Comparison of ENCODE assay signal across 22 cellular contexts in genomic region chr1:244657421-244657820, GRCh38. TPM values are rescaled to one million over a fixed set of nuclear protein-coding genes. Genes with fewer than 3 reads are reported as not detected.
DNase-seq lines count a peak whose midpoint lies in the region; ATAC-seq and TF ChIP-seq lines count a peak whose summit lies in the region.
"Had no signal": no experiment of that assay in that cellular context is flagged by ENCODE, and none has a peak within 500 bp of the region (broad histone marks: within the 10 kb centered on the region; RNA-seq: fewer than 3 reads in every experiment).

No MANE protein-coding gene starts in this region.

- no peak overlapping the region for H2BK120ac ChIP-seq in trophoblast cell (ENCODE audit: insufficient read depth, low read length, poor library complexity)

- H3K27ac ChIP-seq in CD4-positive, alpha-beta T cell (ENCODE audit: low read depth, low read length), result no peak overlapping the region
- H3K27ac ChIP-seq in endodermal cell (ENCODE audit: low read depth, low read length) (no peak overlapping the region), trophoblast cell (ENCODE audit: low read depth, low read length) (no peak overlapping the region)
- H3K27ac ChIP-seq: BLaER1 treated with 17β-estradiol and CSF1 and Interleukin-3, amounts not matched to agents 10 nM and 100 nM; pancreas; uterus had no signal

- no peak overlapping the region for H3K27ac Mint-ChIP-seq in CD4-positive, alpha-beta T cell
- H3K27ac Mint-ChIP-seq in endodermal cell, result peak overlapping the region; percentile 13
- H3K27ac Mint-ChIP-seq: activated naive CD4-positive, alpha-beta T cell treated with anti-CD3 and anti-CD28 coated beads for 36 hours; nephron had no signal

- H3K79me1 ChIP-seq in trophoblast cell (ENCODE audit: low read length), result peaks cover 8% of the 10 kb centered on the region

- no peaks in the 10 kb centered on the region for H3K27me3 Mint-ChIP-seq in CD4-positive, alpha-beta T cell
- H3K27me3 Mint-ChIP-seq in endodermal cell (ENCODE audit: insufficient read depth), result no peaks in the 10 kb centered on the region

- no peak for TF ChIP-seq CTCF in CD4-positive, alpha-beta T cell (IDR thresholded peaks at IDR 0.05)
- TF ChIP-seq CTCF in endodermal cell (conservative IDR thresholded peaks at IDR 0.05), result no peak

- H3K4me1 Mint-ChIP-seq in CD4-positive, alpha-beta T cell (ENCODE audit: low read depth), result peaks cover 36% of the 10 kb centered on the region
- peaks cover 23% of the 10 kb centered on the region for H3K4me1 Mint-ChIP-seq in endodermal cell

- no peak overlapping the region for H2BK12ac ChIP-seq in trophoblast cell (ENCODE audit: low read length)

- H3K23ac ChIP-seq in trophoblast cell (ENCODE audit: low read length), result no peak overlapping the region

- H3K4me3 Mint-ChIP-seq in CD4-positive, alpha-beta T cell, result peak overlapping the region; percentile 28
- H3K4me3 Mint-ChIP-seq in endodermal cell, result no peak overlapping the region
- H3K4me3 Mint-ChIP-seq: activated naive CD4-positive, alpha-beta T cell treated with anti-CD3 and anti-CD28 coated beads for 36 hours had no signal

- H3K9ac ChIP-seq in endodermal cell (ENCODE audit: extremely low read depth, low read length, poor library complexity, severe bottlenecking), result no peak overlapping the region
- H3K9ac ChIP-seq in trophoblast cell (ENCODE audit: low read length), result no peak overlapping the region
- H3K9ac ChIP-seq: BLaER1 treated with 17β-estradiol and CSF1 and Interleukin-3, amounts not matched to agents 10 nM and 100 nM had no signal

- WGBS in endodermal cell (ENCODE audit: insufficient coverage in 1 of 2, insufficient read length in 1 of 2), 2 experiments, result 92% methylated on average over 3 of the region's 3 CpGs; no CpG with 5 or more reads in 1 of the 2 experiments
- no CpG with 5 or more reads among the region's 3 CpGs for WGBS in trophoblast cell (ENCODE audit: extremely low coverage, insufficient coverage, insufficient read length)

- no peak for DNase-seq in CD4-positive, alpha-beta T cell
- peak; percentile 77 for DNase-seq in NCI-H82 (lab: John Stamatoyannopoulos, UW)
- DNase-seq in endodermal cell, result no peak
- no peak for DNase-seq in trophoblast cell
- no peak for DNase-seq in effector CD8-positive, alpha-beta T cell (lab: John Stamatoyannopoulos, UW)
- DNase-seq in activated CD4-positive, alpha-beta T cell treated with anti-CD3 and anti-CD28 coated beads for 1 hour, result no peak
- DNase-seq in T1000 (lab: John Stamatoyannopoulos, UW), result no peak
- DNase-seq: activated CD4-positive, alpha-beta T cell treated with anti-CD3 and anti-CD28 coated beads for 48 hours; activated naive CD4-positive, alpha-beta T cell treated with anti-CD3 and anti-CD28 coated beads for 36 hours; amniotic stem cell; Calu3; dermis blood vessel endothelial cell; KG1; mucosa of descending colon; NCI-H146; NCI-H510A; NK-92 treated with Interleukin-12 subunit alpha and Interleukin-12 subunit beta, amount 100 ng/mL, for 24 hours; pancreas; uterus had no signal

- no peak overlapping the region for H4K8ac ChIP-seq in trophoblast cell (ENCODE audit: low read depth, low read length)

- CTCF ChIA-PET in CD4-positive, alpha-beta T cell (lab: Charles Lee), result interaction anchor here (0.6 kb wide), 1 partner anchor 360 kb away, joined by 3 read pairs; no protein-coding TSS in a partner anchor

- no peak overlapping the region for H2AFZ ChIP-seq in trophoblast cell (ENCODE audit: insufficient read depth, low read length, poor library complexity)

- H3K4me3 ChIP-seq in endodermal cell (ENCODE audit: low read length) (peak overlapping the region; percentile 48), trophoblast cell (ENCODE audit: low read depth, low read length) (no peak overlapping the region)
- H3K4me3 ChIP-seq: mucosa of descending colon, pancreas, uterus had no signal

- H3K36me3 ChIP-seq in endodermal cell (ENCODE audit: control insufficient read depth, insufficient read depth, low read length), result peaks cover 34% of the 10 kb centered on the region
- peaks cover 7 to 11% of the 10 kb centered on the region in 2 experiments for H3K36me3 ChIP-seq in trophoblast cell (ENCODE audit: control insufficient read depth in 1 of 2, insufficient read depth in 2 of 2, low read length in 2 of 2)
- H3K36me3 ChIP-seq: pancreas, uterus had no signal

- no peak overlapping the region for H3K4ac ChIP-seq in trophoblast cell (ENCODE audit: low read depth, low read length)

- peaks cover 15% of the 10 kb centered on the region for H3K79me2 ChIP-seq in trophoblast cell (ENCODE audit: control insufficient read depth, insufficient read depth, low read length, poor library complexity)

- intact Hi-C loops in CD4-positive, alpha-beta T cell (cut with DNase I, micrococcal nuclease), result loop anchor here (10.0 kb wide), 4 partner anchors 317 to 1907 kb away; partner anchors contain the start of genes CNST (in 1 of the 2) and TFB2M (in 1 of the 2)

- peaks cover 5% of the 10 kb centered on the region for H3K4me1 ChIP-seq in endodermal cell (ENCODE audit: control insufficient read depth, insufficient read depth, low read length)
- H3K4me1 ChIP-seq in trophoblast cell (ENCODE audit: control insufficient read depth in 1 of 2, insufficient read depth in 2 of 2, low read length in 2 of 2), result peaks cover 0 to under 1% of the 10 kb centered on the region in 2 experiments

- H4K12ac ChIP-seq in trophoblast cell (ENCODE audit: low read depth, low read length), result peak overlapping the region; percentile 51

- no peaks in the 10 kb centered on the region for H3K27me3 ChIP-seq in CD4-positive, alpha-beta T cell (ENCODE audit: control insufficient read depth, insufficient read depth, low read length)
- H3K27me3 ChIP-seq in endodermal cell (ENCODE audit: control insufficient read depth, insufficient read depth, low read length, poor library complexity, severe bottlenecking) (no peaks in the 10 kb centered on the region), trophoblast cell (ENCODE audit: insufficient read depth, low read length) (no peaks in the 10 kb centered on the region)
- H3K27me3 ChIP-seq: BLaER1 treated with 17β-estradiol and CSF1 and Interleukin-3, amounts not matched to agents 10 nM and 100 nM; pancreas; uterus had no signal

- POLR2A ChIA-PET in CD4-positive, alpha-beta T cell (lab: Charles Lee), result no interaction called here

- no peak for ATAC-seq in CD4-positive, alpha-beta T cell (ENCODE audit: poor library complexity)
- ATAC-seq: mucosa of descending colon, Panc1, pancreas had no signal

- peaks cover 38% of the 10 kb centered on the region for H3K36me3 Mint-ChIP-seq in CD4-positive, alpha-beta T cell (ENCODE audit: low read depth)
- H3K36me3 Mint-ChIP-seq in endodermal cell (ENCODE audit: low read depth), result peaks cover 43% of the 10 kb centered on the region

- H2BK5ac ChIP-seq in trophoblast cell (ENCODE audit: low read depth, low read length, poor library complexity), result no peak overlapping the region

- no peaks in the 10 kb centered on the region for H3K9me3 ChIP-seq in CD4-positive, alpha-beta T cell (ENCODE audit: control insufficient read depth, low read length)
- H3K9me3 ChIP-seq in endodermal cell (ENCODE audit: control insufficient read depth, low read length) (peaks cover 16% of the 10 kb centered on the region), trophoblast cell (ENCODE audit: insufficient read depth, low read depth, low read length) (no peaks in the 10 kb centered on the region)
- H3K9me3 ChIP-seq: mucosa of descending colon, pancreas, uterus had no signal

- no peak overlapping the region for H3K14ac ChIP-seq in trophoblast cell (ENCODE audit: low read length)

- no peaks in the 10 kb centered on the region for H3K9me3 Mint-ChIP-seq in CD4-positive, alpha-beta T cell
- peaks cover 3% of the 10 kb centered on the region for H3K9me3 Mint-ChIP-seq in endodermal cell

- H2AK5ac ChIP-seq in trophoblast cell (ENCODE audit: low read length), result no peak overlapping the region

- no peak overlapping the region for H3K4me2 ChIP-seq in trophoblast cell (ENCODE audit: low read length)

- no peak overlapping the region for H4K91ac ChIP-seq in trophoblast cell (ENCODE audit: low read depth, low read length)

- H3K18ac ChIP-seq in trophoblast cell (ENCODE audit: low read length), result no peak overlapping the region

RNA-seq across cellular contexts. Expression of gene DESI2, which starts 4.5 kb away (rescaled TPM):
- 10 to 100 TPM; 12.9 to 13.7 TPM for total RNA-seq in CD4-positive, alpha-beta T cell
- 10 to 100 TPM; 50.0 to 50.2 TPM for total RNA-seq in endodermal cell
- 47.3 TPM for polyA plus RNA-seq in endodermal cell (2013, experiment 1 of 2)
- polyA plus RNA-seq in endodermal cell (2013, experiment 2 of 2), result 48.9 TPM
- polyA plus RNA-seq in trophoblast cell (2013), result 40.1 and 40.5 TPM in 2 replicates
